In genomic region chr10:57336339-57336738, GRCh38 we compare ENCODE assay signal across 21 cellular contexts.
"Had no signal": no experiment of that assay in that cellular context is flagged by ENCODE, and none has a peak within 500 bp of the region (broad histone marks: within the 10 kb centered on the region; RNA-seq: fewer than 3 reads in every experiment).

No MANE protein-coding gene starts in this region.

- H3K36me3 ChIP-seq: SJSA1 had no signal

- H3K4me1 ChIP-seq: SJSA1 had no signal

- ATAC-seq: HepG2 had no signal

- H3K9me3 ChIP-seq: SJSA1 had no signal

- DNase-seq: IMR-90, Karpas-422, KG1, MV-4-11, NCI-H1048, NCI-H1105, NCI-H1417, NCI-H1436 treated with DMSO at 0.1 percent for 48 hours, NCI-H1694 treated with DMSO at 0.1 percent for 48 hours, NCI-H1930, NCI-H2081, NCI-H2107, NCI-H2227 treated with DMSO at 0.1 percent for 48 hours, NCI-H524, NCI-H526 treated with DMSO at 0.1 percent for 48 hours, NCI-H748 treated with DMSO at 0.1 percent for 48 hours, RPMI8226, SIG-M5 had no signal

- H3K27me3 ChIP-seq: SJSA1 had no signal

- H3K4me3 ChIP-seq: SJSA1, SK-N-MC had no signal

- H3K27ac ChIP-seq: SJSA1, SK-N-MC had no signal
